Comparison of ENCODE assay signal across 9 cellular contexts in genomic region chr15:92833493-92834271, GRCh38.
DNase-seq lines count a peak whose midpoint lies in the region; ATAC-seq and TF ChIP-seq lines count a peak whose summit lies in the region.
"Had no signal": no experiment of that assay in that cellular context is flagged by ENCODE, and none has a peak within 500 bp of the region (broad histone marks: within the 10 kb centered on the region; RNA-seq: fewer than 3 reads in every experiment).

No MANE protein-coding gene starts in this region.

- H3K27me3 ChIP-seq in SK-N-SH (ENCODE audit: insufficient read depth) (no peaks in the 10 kb centered on the region), right lobe of liver (no peaks in the 10 kb centered on the region), suprapubic skin (no peaks in the 10 kb centered on the region)

- TF ChIP-seq POLR2A in right lobe of liver (IDR thresholded peaks at IDR 0.05) = no peak
- TF ChIP-seq POLR2A in suprapubic skin (IDR thresholded peaks at IDR 0.05) = no peak

- no peaks in the 10 kb centered on the region for H4K20me1 ChIP-seq in SK-N-SH (ENCODE audit: insufficient read depth)

- TF ChIP-seq EP300 in SK-N-SH (IDR thresholded peaks at IDR 0.05; ENCODE audit: borderline replicate concordance in 1 of 2, low read depth in 1 of 2, low read length in 1 of 2) (no peak), suprapubic skin (IDR thresholded peaks at IDR 0.05) (no peak)

- peak overlapping the region; percentile 78; the same call in 1 of the 2 replicates for H3K4me2 ChIP-seq in SK-N-SH

- H3K79me2 ChIP-seq in SK-N-SH (ENCODE audit: insufficient read depth) = no peaks in the 10 kb centered on the region

- H3K36me3 ChIP-seq in SK-N-SH (replicated peaks in 1 of 2; ENCODE audit: control insufficient read depth in 1 of 2, insufficient read depth in 2 of 2, low read length in 1 of 2) (no peaks in the 10 kb centered on the region), right lobe of liver (no peaks in the 10 kb centered on the region), suprapubic skin (no peaks in the 10 kb centered on the region)

- 92% methylated on average over 5 of the region's 5 CpGs for WGBS in SK-N-SH (ENCODE audit: low lambda C conversion rate)
- 84% methylated on average over 3 of the region's 5 CpGs for whole genome bisulfite sequencing in right lobe of liver (ENCODE audit: insufficient coverage, low coverage, low lambda C conversion rate, missing lambda C conversion rate)
- 74% methylated on average over 5 of the region's 5 CpGs for WGBS in suprapubic skin

- TF ChIP-seq RAD21 in SK-N-SH (IDR thresholded peaks at IDR 0.05; ENCODE audit: low read length) = no peak

- POLR2A ChIA-PET in SK-N-SH (lab: Yijun Ruan, JAX) = no interaction called here

- H2AFZ ChIP-seq in SK-N-SH (ENCODE audit: low read depth) = peak overlapping the region; percentile 79; the same call in 1 of the 2 replicates

- H3K27ac Mint-ChIP-seq in activated T-helper 1 cell treated with anti-CD3 and anti-CD28 coated beads, Interleukin-12 subunit alpha, Interleukin-12 subunit beta, Interleukin-2, Interleukin-4 antibody, amounts not matched to agents 30 ng/mL and 10 ng/mL and 1 ng/mL, durations not matched to agents 14 hours and 24 hours and 36 hours = peak overlapping the region; percentile 99

- H3K4me1 Mint-ChIP-seq in activated T-helper 1 cell treated with anti-CD3 and anti-CD28 coated beads, Interleukin-12 subunit alpha, Interleukin-12 subunit beta, Interleukin-2, Interleukin-4 antibody, amounts not matched to agents 30 ng/mL and 10 ng/mL and 1 ng/mL, durations not matched to agents 14 hours and 24 hours and 36 hours (ENCODE audit: low read depth) = peaks cover 57% of the 10 kb centered on the region

- CTCF ChIA-PET in SK-N-SH (lab: Yijun Ruan, JAX) = interaction anchor here (1.3 kb wide), 1 partner anchor 10 kb away, joined by 3 read pairs; no protein-coding TSS in a partner anchor

- H3K27me3 Mint-ChIP-seq in activated T-helper 1 cell treated with anti-CD3 and anti-CD28 coated beads, Interleukin-12 subunit alpha, Interleukin-12 subunit beta, Interleukin-2, Interleukin-4 antibody, amounts not matched to agents 30 ng/mL and 10 ng/mL and 1 ng/mL, durations not matched to agents 14 hours and 24 hours and 36 hours (ENCODE audit: insufficient read depth) = no peaks in the 10 kb centered on the region

- no peaks in the 10 kb centered on the region for H3K9me2 ChIP-seq in SK-N-SH

- H3K9me3 ChIP-seq in SK-N-SH (no peaks in the 10 kb centered on the region), right lobe of liver (no peaks in the 10 kb centered on the region), suprapubic skin (no peaks in the 10 kb centered on the region)

- H3F3A ChIP-seq in SK-N-SH (replicated peaks; ENCODE audit: insufficient read depth) = peaks cover 29% of the 10 kb centered on the region

- H3K4me1 ChIP-seq in SK-N-SH (ENCODE audit: control insufficient read depth in 1 of 2, insufficient read depth in 2 of 2, low read depth in 1 of 2, low read length in 1 of 2) = peaks cover 16 to 26% of the 10 kb centered on the region in 2 experiments
- peaks cover 2 to 21% (median 11%) of the 10 kb centered on the region in 4 donors for H3K4me1 ChIP-seq in right lobe of liver
- peaks cover 38% of the 10 kb centered on the region for H3K4me1 ChIP-seq in suprapubic skin

- no peaks in the 10 kb centered on the region for H3K36me3 Mint-ChIP-seq in activated T-helper 1 cell treated with anti-CD3 and anti-CD28 coated beads, Interleukin-12 subunit alpha, Interleukin-12 subunit beta, Interleukin-2, Interleukin-4 antibody, amounts not matched to agents 30 ng/mL and 10 ng/mL and 1 ng/mL, durations not matched to agents 14 hours and 24 hours and 36 hours (ENCODE audit: low read depth)

- no peaks in the 10 kb centered on the region for H3K9me3 Mint-ChIP-seq in activated T-helper 1 cell treated with anti-CD3 and anti-CD28 coated beads, Interleukin-12 subunit alpha, Interleukin-12 subunit beta, Interleukin-2, Interleukin-4 antibody, amounts not matched to agents 30 ng/mL and 10 ng/mL and 1 ng/mL, durations not matched to agents 14 hours and 24 hours and 36 hours

- intact Hi-C loops in activated T-helper 1 cell treated with anti-CD3 and anti-CD28 coated beads, Interleukin-12 subunit alpha, Interleukin-12 subunit beta, Interleukin-2, Interleukin-4 antibody, amounts not matched to agents 30 ng/mL and 10 ng/mL and 1 ng/mL, durations not matched to agents 14 hours and 24 hours and 36 hours (cut with micrococcal nuclease) = no loop called here
- intact Hi-C loops in right lobe of liver (cut with DNase I) = no loop called here

- DNase-seq in SK-N-SH = no peak
- no peak for DNase-seq in activated T-helper 1 cell treated with anti-CD3 and anti-CD28 coated beads, Interleukin-12 subunit alpha, Interleukin-12 subunit beta, Interleukin-2, Interleukin-4 antibody, amounts not matched to agents 30 ng/mL and 10 ng/mL and 1 ng/mL, durations not matched to agents 14 hours and 24 hours and 36 hours (ENCODE audit: low spot score)
- DNase-seq in right lobe of liver = no peak
- no peak for DNase-seq in suprapubic skin (ENCODE audit: low spot score in 2 of 2)
- DNase-seq in activated CD8-positive, alpha-beta memory T cell treated with anti-CD3 and anti-CD28 coated beads, Interleukin-2, amount 50 U/mL, for 4 hours = no peak
- DNase-seq in cerebellar nuclear complex (lab: John Stamatoyannopoulos, UW) = no peak
- no peak for DNase-seq in anterior cingulate cortex (lab: John Stamatoyannopoulos, UW)
- DNase-seq: activated CD4-positive, alpha-beta T cell treated with anti-CD3 and anti-CD28 coated beads for 4 hours had no signal

- H3K9ac ChIP-seq in SK-N-SH = no peak overlapping the region

- peak overlapping the region; percentile 74 for H3K4me3 Mint-ChIP-seq in activated T-helper 1 cell treated with anti-CD3 and anti-CD28 coated beads, Interleukin-12 subunit alpha, Interleukin-12 subunit beta, Interleukin-2, Interleukin-4 antibody, amounts not matched to agents 30 ng/mL and 10 ng/mL and 1 ng/mL, durations not matched to agents 14 hours and 24 hours and 36 hours

- H3K27ac ChIP-seq in SK-N-SH (ENCODE audit: low read depth in 2 of 2, low read length in 1 of 2) = peak overlapping the region; percentile 8 to 88; a peak in 3 of 4 replicates
- peak overlapping the region in 2 of 3 donors; percentile 13 to 95 for H3K27ac ChIP-seq in right lobe of liver
- H3K27ac ChIP-seq in suprapubic skin = peak overlapping the region; percentile 95

- no peak for TF ChIP-seq CTCF in SK-N-SH (IDR thresholded peaks at IDR 0.05)
- TF ChIP-seq CTCF in right lobe of liver (IDR thresholded peaks at IDR 0.05) = no peak
- no peak for TF ChIP-seq CTCF in suprapubic skin (IDR thresholded peaks at IDR 0.05)

- ATAC-seq in SK-N-SH treated with all-trans-retinoic acid at 6 μM for 48 hours (no peak), right lobe of liver (no peak)

- H3K4me3 ChIP-seq in SK-N-SH (ENCODE audit: low read depth in 2 of 2, low read length in 1 of 2) = no peak overlapping the region
- no peak overlapping the region for H3K4me3 ChIP-seq in right lobe of liver
- H3K4me3 ChIP-seq in suprapubic skin = no peak overlapping the region

TF ChIP-seq in SK-N-SH, 30 proteins besides CTCF, POLR2A, EP300 and RAD21 (continues in another document):
- TF ChIP-seq NFIC (IDR thresholded peaks at IDR 0.05; ENCODE audit: borderline replicate concordance) (no peak), USF2 (IDR thresholded peaks at IDR 0.05; ENCODE audit: borderline replicate concordance, low read depth, low read length) (no peak), SIN3A (IDR thresholded peaks at IDR 0.05; ENCODE audit: borderline replicate concordance, low read depth, low read length) (no peak), YY1 (IDR thresholded peaks at IDR 0.05; ENCODE audit: low read depth) (no peak), RXRA (IDR thresholded peaks at IDR 0.05; ENCODE audit: borderline replicate concordance, low read depth) (no peak)

TF ChIP-seq in SK-N-SH treated with all-trans-retinoic acid at 6 μM for 48 hours, 23 proteins besides CTCF, POLR2A, EP300 and RAD21 (continues in another document):
- TF ChIP-seq ZFP3 (CRISPR knock-in tag; IDR thresholded peaks at IDR 0.05) (no peak), CSDC2 (CRISPR knock-in tag; IDR thresholded peaks at IDR 0.05) (no peak), RARB (CRISPR knock-in tag; IDR thresholded peaks at IDR 0.05) (no peak), OSR1 (CRISPR knock-in tag; IDR thresholded peaks at IDR 0.05) (no peak), ZFP30 (CRISPR knock-in tag; IDR thresholded peaks at IDR 0.05) (no peak), ZNF8 (CRISPR knock-in tag; IDR thresholded peaks at IDR 0.05) (no peak)
- TF ChIP-seq, protein P1, sequence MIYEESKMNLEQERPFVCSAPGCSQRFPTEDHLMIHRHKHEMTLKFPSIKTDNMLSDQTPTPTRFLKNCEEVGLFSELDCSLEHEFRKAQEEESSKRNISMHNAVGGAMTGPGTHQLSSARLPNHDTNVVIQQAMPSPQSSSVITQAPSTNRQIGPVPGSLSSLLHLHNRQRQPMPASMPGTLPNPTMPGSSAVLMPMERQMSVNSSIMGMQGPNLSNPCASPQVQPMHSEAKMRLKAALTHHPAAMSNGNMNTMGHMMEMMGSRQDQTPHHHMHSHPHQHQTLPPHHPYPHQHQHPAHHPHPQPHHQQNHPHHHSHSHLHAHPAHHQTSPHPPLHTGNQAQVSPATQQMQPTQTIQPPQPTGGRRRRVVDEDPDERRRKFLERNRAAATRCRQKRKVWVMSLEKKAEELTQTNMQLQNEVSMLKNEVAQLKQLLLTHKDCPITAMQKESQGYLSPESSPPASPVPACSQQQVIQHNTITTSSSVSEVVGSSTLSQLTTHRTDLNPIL (CRISPR knock-in tag; IDR thresholded peaks at IDR 0.05; ENCODE audit: low read depth) = no peak
- TF ChIP-seq, protein P2, sequence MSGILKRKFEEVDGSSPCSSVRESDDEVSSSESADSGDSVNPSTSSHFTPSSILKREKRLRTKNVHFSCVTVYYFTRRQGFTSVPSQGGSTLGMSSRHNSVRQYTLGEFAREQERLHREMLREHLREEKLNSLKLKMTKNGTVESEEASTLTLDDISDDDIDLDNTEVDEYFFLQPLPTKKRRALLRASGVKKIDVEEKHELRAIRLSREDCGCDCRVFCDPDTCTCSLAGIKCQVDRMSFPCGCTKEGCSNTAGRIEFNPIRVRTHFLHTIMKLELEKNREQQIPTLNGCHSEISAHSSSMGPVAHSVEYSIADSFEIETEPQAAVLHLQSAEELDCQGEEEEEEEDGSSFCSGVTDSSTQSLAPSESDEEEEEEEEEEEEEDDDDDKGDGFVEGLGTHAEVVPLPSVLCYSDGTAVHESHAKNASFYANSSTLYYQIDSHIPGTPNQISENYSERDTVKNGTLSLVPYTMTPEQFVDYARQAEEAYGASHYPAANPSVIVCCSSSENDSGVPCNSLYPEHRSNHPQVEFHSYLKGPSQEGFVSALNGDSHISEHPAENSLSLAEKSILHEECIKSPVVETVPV (CRISPR knock-in tag; IDR thresholded peaks at IDR 0.05) = no peak
